In genomic region chr6:109036588-109037320, GRCh38 we compare ENCODE assay signal across 14 cellular contexts. TPM values are rescaled to one million over a fixed set of nuclear protein-coding genes. Genes with fewer than 3 reads are reported as not detected.
DNase-seq lines count a peak whose midpoint lies in the region; ATAC-seq and TF ChIP-seq lines count a peak whose summit lies in the region.
"Had no signal": no experiment of that assay in that cellular context is flagged by ENCODE, and none has a peak within 500 bp of the region (broad histone marks: within the 10 kb centered on the region; RNA-seq: fewer than 3 reads in every experiment).

No MANE protein-coding gene starts in this region.

- no peaks in the 10 kb centered on the region for H3K9me3 Mint-ChIP-seq in CD4-positive, alpha-beta T cell
- H3K9me3 Mint-ChIP-seq in naive B cell: no peaks in the 10 kb centered on the region
- H3K9me3 Mint-ChIP-seq in glutamatergic neuron (ENCODE audit: unreplicated experiment): no peaks in the 10 kb centered on the region
- H3K9me3 Mint-ChIP-seq: activated CD4-positive, alpha-beta T cell treated with anti-CD3 and anti-CD28 coated beads, Interleukin-2, amount 10 ng/mL, durations not matched to agents 24 days and 14 days had no signal

- H3K36me3 ChIP-seq in Peyer's patch (no peaks in the 10 kb centered on the region), stomach (no peaks in the 10 kb centered on the region)
- H3K36me3 ChIP-seq: brain microvascular endothelial cell had no signal

- H3K4me1 Mint-ChIP-seq in CD4-positive, alpha-beta T cell (ENCODE audit: low read depth): peaks cover 63% of the 10 kb centered on the region
- H3K4me1 Mint-ChIP-seq in naive B cell (peaks cover 18 to 38% (median 18%) of the 10 kb centered on the region in 3 donors), glutamatergic neuron (ENCODE audit: low read depth, unreplicated experiment) (peaks cover 2% of the 10 kb centered on the region)

- H3K4me3 ChIP-seq in Peyer's patch (no peak overlapping the region), stomach (no peak overlapping the region)
- H3K4me3 ChIP-seq: dorsolateral prefrontal cortex had no signal

- no peak for TF ChIP-seq POLR2A in Peyer's patch (IDR thresholded peaks at IDR 0.05)
- no peak for TF ChIP-seq POLR2A in stomach (IDR thresholded peaks at IDR 0.05)

- POLR2A ChIA-PET in CD4-positive, alpha-beta T cell (lab: Charles Lee): interaction anchor here (0.7 to 2.3 kb wide), 12 partner anchors 12 to 478 kb away, joined by 3 to 26 read pairs (median 5); partner anchors contain the start of genes ARMC2, CEP57L1 and SESN1

- H3K27me3 Mint-ChIP-seq in CD4-positive, alpha-beta T cell: no peaks in the 10 kb centered on the region
- H3K27me3 Mint-ChIP-seq in naive B cell (no peaks in the 10 kb centered on the region), glutamatergic neuron (ENCODE audit: unreplicated experiment) (no peaks in the 10 kb centered on the region)

- peak; percentile 51 for ATAC-seq in CD4-positive, alpha-beta T cell (ENCODE audit: poor library complexity)
- ATAC-seq in GM18867 (IDR thresholded peaks at IDR 0.05; ENCODE audit: unreplicated experiment) (peak; percentile 39), naive B cell (ENCODE audit: low read depth in 2 of 2) (peak; percentile 45 to 64), HG03280 (IDR thresholded peaks at IDR 0.05; ENCODE audit: unreplicated experiment) (no peak)
- ATAC-seq: esophagus mucosa had no signal

- H3K4me1 ChIP-seq in Peyer's patch (peaks cover 0 to 6% (median 0%) of the 10 kb centered on the region in 4 donors), stomach (peaks cover 0 to 48% (median 21%) of the 10 kb centered on the region in 4 donors)

- peak overlapping the region; percentile 31 for H3K4me3 Mint-ChIP-seq in CD4-positive, alpha-beta T cell
- H3K4me3 Mint-ChIP-seq in naive B cell (peak overlapping the region in 3 of 8 donors; percentile 5 to 60 (median 30)), glutamatergic neuron (ENCODE audit: unreplicated experiment) (no peak overlapping the region)
- H3K4me3 Mint-ChIP-seq: activated CD4-positive, alpha-beta T cell treated with anti-CD3 and anti-CD28 coated beads, Interleukin-2, amount 10 ng/mL, durations not matched to agents 24 days and 14 days had no signal

- no peak for TF ChIP-seq CTCF in CD4-positive, alpha-beta T cell (IDR thresholded peaks at IDR 0.05)
- no peak for TF ChIP-seq CTCF in Peyer's patch (IDR thresholded peaks at IDR 0.05)
- TF ChIP-seq CTCF in stomach (IDR thresholded peaks at IDR 0.05): no peak
- TF ChIP-seq CTCF in glutamatergic neuron (IDR thresholded peaks at IDR 0.05; ENCODE audit: partially characterized antibody, unreplicated experiment): no peak

- 64 to 78% (median 70%) methylated on average over 5 of the region's 5 CpGs for WGBS in stomach, 5 donors

- CTCF ChIA-PET in CD4-positive, alpha-beta T cell (lab: Charles Lee): interaction anchor here (0.9 to 1.5 kb wide), 3 partner anchors 15 to 28 kb away, joined by 3 to 8 read pairs (median 3); no protein-coding TSS in a partner anchor

- no peaks in the 10 kb centered on the region for H3K9me3 ChIP-seq in CD4-positive, alpha-beta T cell (ENCODE audit: control insufficient read depth, low read length)
- H3K9me3 ChIP-seq in Peyer's patch (no peaks in the 10 kb centered on the region), stomach (no peaks in the 10 kb centered on the region)

- H3K36me3 Mint-ChIP-seq in CD4-positive, alpha-beta T cell (ENCODE audit: low read depth): no peaks in the 10 kb centered on the region
- no peaks in the 10 kb centered on the region for H3K36me3 Mint-ChIP-seq in naive B cell
- no peaks in the 10 kb centered on the region for H3K36me3 Mint-ChIP-seq in glutamatergic neuron (ENCODE audit: unreplicated experiment)

- H3K27me3 ChIP-seq in CD4-positive, alpha-beta T cell (ENCODE audit: control insufficient read depth, insufficient read depth, low read length): no peaks in the 10 kb centered on the region
- H3K27me3 ChIP-seq in Peyer's patch: no peaks in the 10 kb centered on the region
- no peaks in the 10 kb centered on the region for H3K27me3 ChIP-seq in stomach
- H3K27me3 ChIP-seq: brain microvascular endothelial cell, dorsolateral prefrontal cortex had no signal

- H3K27ac ChIP-seq in CD4-positive, alpha-beta T cell (ENCODE audit: low read depth, low read length): peak overlapping the region; percentile 38
- peak overlapping the region in 3 of 4 donors; percentile 20 to 47 (median 28) for H3K27ac ChIP-seq in Peyer's patch
- H3K27ac ChIP-seq in stomach: peak overlapping the region in 1 of 5 donors; percentile 16
- H3K27ac ChIP-seq: brain microvascular endothelial cell, dorsolateral prefrontal cortex had no signal

- H3K27ac Mint-ChIP-seq in CD4-positive, alpha-beta T cell: peak overlapping the region; percentile 71
- peak overlapping the region in 1 of 6 donors; percentile 48 for H3K27ac Mint-ChIP-seq in naive B cell
- H3K27ac Mint-ChIP-seq in glutamatergic neuron (ENCODE audit: unreplicated experiment): no peak overlapping the region
- H3K27ac Mint-ChIP-seq: activated CD4-positive, alpha-beta T cell treated with anti-CD3 and anti-CD28 coated beads, Interleukin-2, amount 10 ng/mL, durations not matched to agents 24 days and 14 days had no signal

- no peak for TF ChIP-seq EP300 in stomach (IDR thresholded peaks at IDR 0.05)

- intact Hi-C loops in CD4-positive, alpha-beta T cell (cut with DNase I, micrococcal nuclease): no loop called here
- intact Hi-C loops in stomach (cut with DNase I; ENCODE audit: low total_unique reads): no loop called here

- DNase-seq in CD4-positive, alpha-beta T cell: no peak
- no peak for DNase-seq in Peyer's patch
- DNase-seq in naive B cell: no peak
- DNase-seq in dermis blood vessel endothelial cell: no peak
- DNase-seq in stomach: no peak
- DNase-seq in glutamatergic neuron: no peak
- DNase-seq: activated CD4-positive, alpha-beta T cell treated with anti-CD3 and anti-CD28 coated beads, Interleukin-2, amount 10 ng/mL, durations not matched to agents 24 days and 14 days; brain microvascular endothelial cell; dorsolateral prefrontal cortex; NCI-H1436; NCI-H226 had no signal

RNA-seq across cellular contexts. Expression of gene SESN1, which starts 57.9 kb away (rescaled TPM):
- total RNA-seq in CD4-positive, alpha-beta T cell: 10 to 100 TPM; 95.9 to 98.3 TPM
- total RNA-seq in Peyer's patch (10 to 100 TPM; 22.8 to 87.5 (median 43.4) TPM), dermis blood vessel endothelial cell (31.5 and 44.1 TPM in 2 replicates), stomach (100 to 1,000 TPM in 2 of 5 donors, 10 to 100 TPM in 3; 11.0 to 201 (median 40.2) TPM), glutamatergic neuron (ENCODE audit: unreplicated experiment) (27.1 TPM)
- polyA plus RNA-seq in naive B cell (ENCODE audit: low read depth in 6 of 6) (100 to 1,000 TPM in 2 of 6 donors, 10 to 100 TPM in 4; 28.4 to 148 (median 55.7) TPM), stomach (10 to 100 TPM; 20.7 to 38.5 (median 28.1) TPM)

RNA-seq across cellular contexts. Expression of gene CEP57L1, which starts 58.6 kb away (rescaled TPM):
- total RNA-seq in CD4-positive, alpha-beta T cell: 1 to 10 TPM; 3.8 to 4.8 TPM
- total RNA-seq in Peyer's patch: 10 to 100 TPM in 3 of 4 donors, 1 to 10 TPM in 1; 8.6 to 25.6 (median 23.5) TPM
- 10 to 100 TPM in 2 of 6 donors, 1 to 10 TPM in 4; 6.7 to 14.3 (median 9.5) TPM for polyA plus RNA-seq in naive B cell (ENCODE audit: low read depth in 6 of 6)
- 17.9 and 24.9 TPM in 2 replicates for total RNA-seq in dermis blood vessel endothelial cell
- total RNA-seq in stomach: 10 to 100 TPM in 4 of 5 donors, not detected in 1; 13.8 to 63.6 (median 29.4) TPM
- polyA plus RNA-seq in stomach: 10 to 100 TPM in 1 of 3 donors, 1 to 10 TPM in 2; 4.5 to 10.3 (median 6.1) TPM
- 22.7 TPM for total RNA-seq in glutamatergic neuron (ENCODE audit: unreplicated experiment)
